In the genomic region with DNA sequence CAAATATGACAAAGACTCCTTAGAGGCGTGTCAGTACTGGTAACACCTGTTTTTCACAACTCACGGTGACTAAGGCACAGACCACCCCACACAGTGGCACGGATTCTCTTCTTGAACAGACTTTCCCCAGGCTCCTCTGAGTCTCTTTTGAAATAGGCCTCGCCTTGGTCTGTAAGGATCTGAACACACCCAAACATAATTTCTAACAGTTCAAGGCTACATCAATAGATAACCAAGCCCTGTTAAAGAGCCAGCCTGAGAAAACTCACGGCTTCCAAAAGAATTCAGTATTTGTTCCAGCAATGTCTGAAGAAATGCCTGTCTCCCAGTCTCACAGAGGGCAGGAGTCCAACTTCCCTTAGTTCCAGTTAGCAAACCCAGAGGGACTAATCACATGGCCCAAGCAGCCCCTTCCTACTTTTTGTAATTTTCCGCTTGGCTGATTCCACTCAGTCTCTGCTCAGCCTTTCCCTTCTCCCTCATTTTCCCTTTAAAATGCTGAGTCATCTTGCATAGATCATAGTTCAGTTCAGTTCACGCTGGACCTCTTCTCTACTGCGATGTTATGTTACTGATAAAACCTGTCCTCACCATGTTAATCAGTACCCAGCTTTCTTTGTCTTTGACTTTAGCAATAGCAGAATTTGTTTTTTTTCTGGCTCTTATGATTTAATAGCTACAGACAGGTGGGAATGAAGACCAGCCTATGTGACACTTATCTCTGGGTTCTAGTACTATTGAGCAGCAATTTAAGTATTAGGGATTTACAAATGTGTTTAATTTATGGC, we compare ENCODE assay signal across 1 cellular context.
A peak's percentile ranks its signal among the peaks of the same experiment; 100 is the strongest.
TF ChIP-seq lines count a peak whose summit lies in the region.

No MANE protein-coding gene starts in this region.

TF ChIP-seq in HepG2, 621 proteins besides CTCF, POLR2A, EP300 and RAD21 (continued from another document and continues in another):
- TF ChIP-seq, protein P1, sequence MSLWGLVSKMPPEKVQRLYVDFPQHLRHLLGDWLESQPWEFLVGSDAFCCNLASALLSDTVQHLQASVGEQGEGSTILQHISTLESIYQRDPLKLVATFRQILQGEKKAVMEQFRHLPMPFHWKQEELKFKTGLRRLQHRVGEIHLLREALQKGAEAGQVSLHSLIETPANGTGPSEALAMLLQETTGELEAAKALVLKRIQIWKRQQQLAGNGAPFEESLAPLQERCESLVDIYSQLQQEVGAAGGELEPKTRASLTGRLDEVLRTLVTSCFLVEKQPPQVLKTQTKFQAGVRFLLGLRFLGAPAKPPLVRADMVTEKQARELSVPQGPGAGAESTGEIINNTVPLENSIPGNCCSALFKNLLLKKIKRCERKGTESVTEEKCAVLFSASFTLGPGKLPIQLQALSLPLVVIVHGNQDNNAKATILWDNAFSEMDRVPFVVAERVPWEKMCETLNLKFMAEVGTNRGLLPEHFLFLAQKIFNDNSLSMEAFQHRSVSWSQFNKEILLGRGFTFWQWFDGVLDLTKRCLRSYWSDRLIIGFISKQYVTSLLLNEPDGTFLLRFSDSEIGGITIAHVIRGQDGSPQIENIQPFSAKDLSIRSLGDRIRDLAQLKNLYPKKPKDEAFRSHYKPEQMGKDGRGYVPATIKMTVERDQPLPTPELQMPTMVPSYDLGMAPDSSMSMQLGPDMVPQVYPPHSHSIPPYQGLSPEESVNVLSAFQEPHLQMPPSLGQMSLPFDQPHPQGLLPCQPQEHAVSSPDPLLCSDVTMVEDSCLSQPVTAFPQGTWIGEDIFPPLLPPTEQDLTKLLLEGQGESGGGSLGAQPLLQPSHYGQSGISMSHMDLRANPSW (CRISPR knock-in tag; IDR thresholded peaks at IDR 0.05; ENCODE audit: borderline replicate concordance): peak; percentile 72
- TF ChIP-seq ZNF263 (CRISPR knock-in tag; IDR thresholded peaks at IDR 0.05) (no peak; the same call in 1 of the 2 replicates), ZSCAN30 (CRISPR knock-in tag; IDR thresholded peaks at IDR 0.05) (0 out of 2 replicates have a peak, but pooled peaks have one; percentile 11), ZKSCAN1 (IDR thresholded peaks at IDR 0.05; ENCODE audit: low read length) (no peak), GLI4 (CRISPR knock-in tag; IDR thresholded peaks at IDR 0.05; ENCODE audit: borderline replicate concordance) (no peak), EZH2 (conservative IDR thresholded peaks at IDR 0.05; ENCODE audit: low read depth, low read length) (no peak), ZNF761 (CRISPR knock-in tag; conservative IDR thresholded peaks at IDR 0.05) (no peak), ZNF441 (CRISPR knock-in tag; IDR thresholded peaks at IDR 0.05; ENCODE audit: borderline replicate concordance) (peak; percentile 69; the same call in 1 of the 2 replicates), ZNF224 (CRISPR knock-in tag; IDR thresholded peaks at IDR 0.05) (no peak), KLF11 (CRISPR knock-in tag; IDR thresholded peaks at IDR 0.05) (no peak), SATB2 (CRISPR knock-in tag; IDR thresholded peaks at IDR 0.05) (no peak), NRL (CRISPR knock-in tag; IDR thresholded peaks at IDR 0.05; ENCODE audit: borderline replicate concordance) (no peak), SAP130 (CRISPR knock-in tag; IDR thresholded peaks at IDR 0.05; ENCODE audit: low read depth) (peak; percentile 88), POLR2G (IDR thresholded peaks at IDR 0.05; ENCODE audit: low read depth, low read length) (peak; percentile 74), ZNF383 (CRISPR knock-in tag; IDR thresholded peaks at IDR 0.05; ENCODE audit: borderline replicate concordance) (no peak), ZNF567 (CRISPR knock-in tag; IDR thresholded peaks at IDR 0.05; ENCODE audit: borderline replicate concordance) (no peak), RBFOX2 (IDR thresholded peaks at IDR 0.05; ENCODE audit: low read depth, low read length) (peak; percentile 80), KDM1A (CRISPR knock-in tag; IDR thresholded peaks at IDR 0.05) (no peak), ZNF10 (CRISPR knock-in tag; IDR thresholded peaks at IDR 0.05; ENCODE audit: borderline replicate concordance, low read depth) (no peak), KMT2A (CRISPR knock-in tag; IDR thresholded peaks at IDR 0.05) (no peak), MED1 (CRISPR knock-in tag; IDR thresholded peaks at IDR 0.05) (peak; percentile 99), HOXA7 (CRISPR knock-in tag; IDR thresholded peaks at IDR 0.05) (no peak), SALL2 (CRISPR knock-in tag; IDR thresholded peaks at IDR 0.05) (no peak), MAFF (IDR thresholded peaks at IDR 0.05; ENCODE audit: low read depth, low read length) (peak; percentile 100), KLF16 (CRISPR knock-in tag; IDR thresholded peaks at IDR 0.05) (peak in 1 of 2 experiments; percentile 57; a peak in 1 of 4 replicates), ZNF382 (CRISPR knock-in tag; IDR thresholded peaks at IDR 0.05; ENCODE audit: borderline replicate concordance) (no peak), GATAD1 (CRISPR knock-in tag; IDR thresholded peaks at IDR 0.05) (0 out of 2 replicates have a peak, but pooled peaks have one; percentile 10), ZNF572 (CRISPR knock-in tag; IDR thresholded peaks at IDR 0.05) (no peak), ZBTB7B (CRISPR knock-in tag; IDR thresholded peaks at IDR 0.05) (no peak; the same call in 1 of the 2 replicates), MIXL1 (CRISPR knock-in tag; IDR thresholded peaks at IDR 0.05) (peak; percentile 87), CBFB (CRISPR knock-in tag; IDR thresholded peaks at IDR 0.05) (peak; percentile 37; the same call in 1 of the 2 replicates), KDM3A (CRISPR knock-in tag; IDR thresholded peaks at IDR 0.05; ENCODE audit: low read depth) (no peak), ZEB1 (IDR thresholded peaks at IDR 0.05; ENCODE audit: insufficient replicate concordance, low read depth) (peak; percentile 69), ZNF749 (CRISPR knock-in tag; IDR thresholded peaks at IDR 0.05; ENCODE audit: borderline replicate concordance) (no peak), ARNTL (CRISPR knock-in tag; IDR thresholded peaks at IDR 0.05) (peak; percentile 94; the same call in 1 of the 2 replicates), ZNF891 (CRISPR knock-in tag; IDR thresholded peaks at IDR 0.05) (no peak), KLF15 (CRISPR knock-in tag; IDR thresholded peaks at IDR 0.05; ENCODE audit: borderline replicate concordance) (no peak), RXRB (CRISPR knock-in tag; IDR thresholded peaks at IDR 0.05; ENCODE audit: borderline replicate concordance) (peak; percentile 90), SIX4 (CRISPR knock-in tag; IDR thresholded peaks at IDR 0.05) (0 out of 2 replicates have a peak, but pooled peaks have one; percentile 48), NR2C2 (CRISPR knock-in tag; IDR thresholded peaks at IDR 0.05; ENCODE audit: borderline replicate concordance) (no peak)
- TF ChIP-seq, protein P2, sequence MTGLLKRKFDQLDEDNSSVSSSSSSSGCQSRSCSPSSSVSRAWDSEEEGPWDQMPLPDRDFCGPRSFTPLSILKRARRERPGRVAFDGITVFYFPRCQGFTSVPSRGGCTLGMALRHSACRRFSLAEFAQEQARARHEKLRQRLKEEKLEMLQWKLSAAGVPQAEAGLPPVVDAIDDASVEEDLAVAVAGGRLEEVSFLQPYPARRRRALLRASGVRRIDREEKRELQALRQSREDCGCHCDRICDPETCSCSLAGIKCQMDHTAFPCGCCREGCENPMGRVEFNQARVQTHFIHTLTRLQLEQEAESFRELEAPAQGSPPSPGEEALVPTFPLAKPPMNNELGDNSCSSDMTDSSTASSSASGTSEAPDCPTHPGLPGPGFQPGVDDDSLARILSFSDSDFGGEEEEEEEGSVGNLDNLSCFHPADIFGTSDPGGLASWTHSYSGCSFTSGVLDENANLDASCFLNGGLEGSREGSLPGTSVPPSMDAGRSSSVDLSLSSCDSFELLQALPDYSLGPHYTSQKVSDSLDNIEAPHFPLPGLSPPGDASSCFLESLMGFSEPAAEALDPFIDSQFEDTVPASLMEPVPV (CRISPR knock-in tag; IDR thresholded peaks at IDR 0.05): no peak
- TF ChIP-seq, protein P3, sequence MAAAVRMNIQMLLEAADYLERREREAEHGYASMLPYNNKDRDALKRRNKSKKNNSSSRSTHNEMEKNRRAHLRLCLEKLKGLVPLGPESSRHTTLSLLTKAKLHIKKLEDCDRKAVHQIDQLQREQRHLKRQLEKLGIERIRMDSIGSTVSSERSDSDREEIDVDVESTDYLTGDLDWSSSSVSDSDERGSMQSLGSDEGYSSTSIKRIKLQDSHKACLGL (CRISPR knock-in tag; IDR thresholded peaks at IDR 0.05): no peak
- TF ChIP-seq, protein P4, sequence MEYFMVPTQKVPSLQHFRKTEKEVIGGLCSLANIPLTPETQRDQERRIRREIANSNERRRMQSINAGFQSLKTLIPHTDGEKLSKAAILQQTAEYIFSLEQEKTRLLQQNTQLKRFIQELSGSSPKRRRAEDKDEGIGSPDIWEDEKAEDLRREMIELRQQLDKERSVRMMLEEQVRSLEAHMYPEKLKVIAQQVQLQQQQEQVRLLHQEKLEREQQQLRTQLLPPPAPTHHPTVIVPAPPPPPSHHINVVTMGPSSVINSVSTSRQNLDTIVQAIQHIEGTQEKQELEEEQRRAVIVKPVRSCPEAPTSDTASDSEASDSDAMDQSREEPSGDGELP (IDR thresholded peaks at IDR 0.05; ENCODE audit: borderline replicate concordance, low read depth): peak; percentile 42; the same call in 1 of the 2 replicates
- TF ChIP-seq, protein P5, sequence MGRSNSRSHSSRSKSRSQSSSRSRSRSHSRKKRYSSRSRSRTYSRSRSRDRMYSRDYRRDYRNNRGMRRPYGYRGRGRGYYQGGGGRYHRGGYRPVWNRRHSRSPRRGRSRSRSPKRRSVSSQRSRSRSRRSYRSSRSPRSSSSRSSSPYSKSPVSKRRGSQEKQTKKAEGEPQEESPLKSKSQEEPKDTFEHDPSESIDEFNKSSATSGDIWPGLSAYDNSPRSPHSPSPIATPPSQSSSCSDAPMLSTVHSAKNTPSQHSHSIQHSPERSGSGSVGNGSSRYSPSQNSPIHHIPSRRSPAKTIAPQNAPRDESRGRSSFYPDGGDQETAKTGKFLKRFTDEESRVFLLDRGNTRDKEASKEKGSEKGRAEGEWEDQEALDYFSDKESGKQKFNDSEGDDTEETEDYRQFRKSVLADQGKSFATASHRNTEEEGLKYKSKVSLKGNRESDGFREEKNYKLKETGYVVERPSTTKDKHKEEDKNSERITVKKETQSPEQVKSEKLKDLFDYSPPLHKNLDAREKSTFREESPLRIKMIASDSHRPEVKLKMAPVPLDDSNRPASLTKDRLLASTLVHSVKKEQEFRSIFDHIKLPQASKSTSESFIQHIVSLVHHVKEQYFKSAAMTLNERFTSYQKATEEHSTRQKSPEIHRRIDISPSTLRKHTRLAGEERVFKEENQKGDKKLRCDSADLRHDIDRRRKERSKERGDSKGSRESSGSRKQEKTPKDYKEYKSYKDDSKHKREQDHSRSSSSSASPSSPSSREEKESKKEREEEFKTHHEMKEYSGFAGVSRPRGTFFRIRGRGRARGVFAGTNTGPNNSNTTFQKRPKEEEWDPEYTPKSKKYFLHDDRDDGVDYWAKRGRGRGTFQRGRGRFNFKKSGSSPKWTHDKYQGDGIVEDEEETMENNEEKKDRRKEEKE (IDR thresholded peaks at IDR 0.05): no peak
- TF ChIP-seq, protein P6, sequence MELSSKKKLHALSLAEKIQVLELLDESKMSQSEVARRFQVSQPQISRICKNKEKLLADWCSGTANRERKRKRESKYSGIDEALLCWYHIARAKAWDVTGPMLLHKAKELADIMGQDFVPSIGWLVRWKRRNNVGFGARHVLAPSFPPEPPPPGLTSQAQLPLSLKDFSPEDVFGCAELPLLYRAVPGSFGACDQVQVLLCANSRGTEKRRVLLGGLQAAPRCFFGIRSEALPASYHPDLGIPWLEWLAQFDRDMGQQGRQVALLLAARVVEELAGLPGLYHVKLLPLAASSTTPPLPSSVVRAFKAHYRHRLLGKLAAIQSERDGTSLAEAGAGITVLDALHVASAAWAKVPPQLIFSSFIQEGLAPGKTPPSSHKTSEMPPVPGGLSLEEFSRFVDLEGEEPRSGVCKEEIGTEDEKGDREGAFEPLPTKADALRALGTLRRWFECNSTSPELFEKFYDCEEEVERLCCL (CRISPR knock-in tag; IDR thresholded peaks at IDR 0.05; ENCODE audit: borderline replicate concordance): no peak
- TF ChIP-seq, protein P7, sequence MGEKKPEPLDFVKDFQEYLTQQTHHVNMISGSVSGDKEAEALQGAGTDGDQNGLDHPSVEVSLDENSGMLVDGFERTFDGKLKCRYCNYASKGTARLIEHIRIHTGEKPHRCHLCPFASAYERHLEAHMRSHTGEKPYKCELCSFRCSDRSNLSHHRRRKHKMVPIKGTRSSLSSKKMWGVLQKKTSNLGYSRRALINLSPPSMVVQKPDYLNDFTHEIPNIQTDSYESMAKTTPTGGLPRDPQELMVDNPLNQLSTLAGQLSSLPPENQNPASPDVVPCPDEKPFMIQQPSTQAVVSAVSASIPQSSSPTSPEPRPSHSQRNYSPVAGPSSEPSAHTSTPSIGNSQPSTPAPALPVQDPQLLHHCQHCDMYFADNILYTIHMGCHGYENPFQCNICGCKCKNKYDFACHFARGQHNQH (CRISPR knock-in tag; IDR thresholded peaks at IDR 0.05): peak; percentile 60; the same call in 1 of the 2 replicates
- TF ChIP-seq, protein P8, sequence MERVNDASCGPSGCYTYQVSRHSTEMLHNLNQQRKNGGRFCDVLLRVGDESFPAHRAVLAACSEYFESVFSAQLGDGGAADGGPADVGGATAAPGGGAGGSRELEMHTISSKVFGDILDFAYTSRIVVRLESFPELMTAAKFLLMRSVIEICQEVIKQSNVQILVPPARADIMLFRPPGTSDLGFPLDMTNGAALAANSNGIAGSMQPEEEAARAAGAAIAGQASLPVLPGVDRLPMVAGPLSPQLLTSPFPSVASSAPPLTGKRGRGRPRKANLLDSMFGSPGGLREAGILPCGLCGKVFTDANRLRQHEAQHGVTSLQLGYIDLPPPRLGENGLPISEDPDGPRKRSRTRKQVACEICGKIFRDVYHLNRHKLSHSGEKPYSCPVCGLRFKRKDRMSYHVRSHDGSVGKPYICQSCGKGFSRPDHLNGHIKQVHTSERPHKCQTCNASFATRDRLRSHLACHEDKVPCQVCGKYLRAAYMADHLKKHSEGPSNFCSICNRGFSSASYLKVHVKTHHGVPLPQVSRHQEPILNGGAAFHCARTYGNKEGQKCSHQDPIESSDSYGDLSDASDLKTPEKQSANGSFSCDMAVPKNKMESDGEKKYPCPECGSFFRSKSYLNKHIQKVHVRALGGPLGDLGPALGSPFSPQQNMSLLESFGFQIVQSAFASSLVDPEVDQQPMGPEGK (CRISPR knock-in tag; IDR thresholded peaks at IDR 0.05): peak; percentile 54; the same call in 1 of the 2 replicates
- TF ChIP-seq, protein P9, sequence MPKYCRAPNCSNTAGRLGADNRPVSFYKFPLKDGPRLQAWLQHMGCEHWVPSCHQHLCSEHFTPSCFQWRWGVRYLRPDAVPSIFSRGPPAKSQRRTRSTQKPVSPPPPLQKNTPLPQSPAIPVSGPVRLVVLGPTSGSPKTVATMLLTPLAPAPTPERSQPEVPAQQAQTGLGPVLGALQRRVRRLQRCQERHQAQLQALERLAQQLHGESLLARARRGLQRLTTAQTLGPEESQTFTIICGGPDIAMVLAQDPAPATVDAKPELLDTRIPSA (CRISPR knock-in tag; IDR thresholded peaks at IDR 0.05; ENCODE audit: borderline replicate concordance): no peak
- TF ChIP-seq, protein P10, sequence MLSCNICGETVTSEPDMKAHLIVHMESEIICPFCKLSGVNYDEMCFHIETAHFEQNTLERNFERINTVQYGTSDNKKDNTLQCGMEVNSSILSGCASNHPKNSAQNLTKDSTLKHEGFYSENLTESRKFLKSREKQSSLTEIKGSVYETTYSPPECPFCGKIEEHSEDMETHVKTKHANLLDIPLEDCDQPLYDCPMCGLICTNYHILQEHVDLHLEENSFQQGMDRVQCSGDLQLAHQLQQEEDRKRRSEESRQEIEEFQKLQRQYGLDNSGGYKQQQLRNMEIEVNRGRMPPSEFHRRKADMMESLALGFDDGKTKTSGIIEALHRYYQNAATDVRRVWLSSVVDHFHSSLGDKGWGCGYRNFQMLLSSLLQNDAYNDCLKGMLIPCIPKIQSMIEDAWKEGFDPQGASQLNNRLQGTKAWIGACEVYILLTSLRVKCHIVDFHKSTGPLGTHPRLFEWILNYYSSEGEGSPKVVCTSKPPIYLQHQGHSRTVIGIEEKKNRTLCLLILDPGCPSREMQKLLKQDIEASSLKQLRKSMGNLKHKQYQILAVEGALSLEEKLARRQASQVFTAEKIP (CRISPR knock-in tag; IDR thresholded peaks at IDR 0.05; ENCODE audit: borderline replicate concordance): no peak
